1 cellular context compared by ENCODE assay signal in the genomic region with DNA sequence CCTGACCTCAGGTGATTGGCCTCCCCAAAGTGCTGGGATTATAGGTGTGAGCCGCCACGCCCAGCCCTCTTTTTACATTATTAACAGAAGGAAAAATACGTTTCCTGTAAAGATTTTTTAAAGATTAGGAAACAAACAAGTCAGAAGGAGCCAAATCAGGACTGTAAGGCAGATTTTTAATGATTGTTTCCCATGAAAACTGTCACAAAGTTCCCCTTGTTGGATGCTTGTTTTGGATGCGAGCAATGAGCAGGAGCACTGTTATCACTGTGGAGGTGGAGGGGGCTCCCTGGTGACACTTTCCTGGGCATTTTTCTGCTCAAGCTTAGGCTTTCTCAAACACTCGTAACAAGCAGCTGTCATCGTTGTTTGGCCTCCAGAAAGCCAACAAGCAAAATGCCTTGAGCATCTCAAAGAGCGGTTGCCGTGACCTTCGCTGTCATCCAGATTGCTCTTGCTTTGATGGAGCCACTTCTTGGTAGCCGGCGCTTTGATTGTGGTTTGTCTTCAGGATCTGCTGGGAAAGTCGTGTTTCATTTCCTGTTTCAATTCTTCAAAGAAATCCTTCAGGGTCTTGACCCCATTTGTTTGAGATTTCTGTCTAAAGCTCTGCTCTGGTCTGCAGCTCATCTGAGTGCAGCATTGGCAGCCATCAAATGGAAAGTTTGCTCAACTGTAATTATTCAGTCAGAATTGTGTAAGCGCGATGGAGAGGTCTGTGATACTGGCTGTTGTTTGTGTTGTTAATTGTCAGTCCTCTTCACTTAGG.
A peak's percentile ranks its signal among the peaks of the same experiment; 100 is the strongest.
TF ChIP-seq lines count a peak whose summit lies in the region.

No MANE protein-coding gene starts in this region.

TF ChIP-seq in HepG2, 621 proteins besides CTCF, POLR2A, EP300 and RAD21 (continued from another document and continues in another):
- TF ChIP-seq ZNF687 (CRISPR knock-in tag; IDR thresholded peaks at IDR 0.05) (no peak), POLR2AphosphoS2 (IDR thresholded peaks at IDR 0.05; ENCODE audit: low read depth, low read length) (no peak), HNF4A (CRISPR knock-in tag; IDR thresholded peaks at IDR 0.05) (peak; percentile 76), GATA4 (IDR thresholded peaks at IDR 0.05; ENCODE audit: borderline replicate concordance, low read depth) (peak; percentile 78; the same call in 1 of the 2 replicates), SP140L (CRISPR knock-in tag; IDR thresholded peaks at IDR 0.05; ENCODE audit: borderline replicate concordance) (no peak), KDM6A (CRISPR knock-in tag; IDR thresholded peaks at IDR 0.05; ENCODE audit: low read depth) (peak; percentile 61; the same call in 1 of the 2 replicates), ZC3H13 (CRISPR knock-in tag; IDR thresholded peaks at IDR 0.05) (no peak), BRCA1 (CRISPR knock-in tag; IDR thresholded peaks at IDR 0.05) (no peak), ETS1 (CRISPR knock-in tag; IDR thresholded peaks at IDR 0.05) (no peak), SNAI1 (CRISPR knock-in tag; IDR thresholded peaks at IDR 0.05; ENCODE audit: borderline replicate concordance) (no peak), ZNF44 (CRISPR knock-in tag; IDR thresholded peaks at IDR 0.05) (no peak), ISL2 (CRISPR knock-in tag; IDR thresholded peaks at IDR 0.05) (peak; percentile 99), ZBTB20 (CRISPR knock-in tag; IDR thresholded peaks at IDR 0.05; ENCODE audit: borderline replicate concordance, low read depth) (no peak), ZFP62 (CRISPR knock-in tag; IDR thresholded peaks at IDR 0.05) (no peak), ZNF570 (CRISPR knock-in tag; IDR thresholded peaks at IDR 0.05; ENCODE audit: borderline replicate concordance) (no peak), TOPORS (CRISPR knock-in tag; IDR thresholded peaks at IDR 0.05) (no peak), ZBTB42 (CRISPR knock-in tag; IDR thresholded peaks at IDR 0.05) (no peak), WIZ (CRISPR knock-in tag; IDR thresholded peaks at IDR 0.05) (no peak), YEATS4 (CRISPR knock-in tag; IDR thresholded peaks at IDR 0.05; ENCODE audit: borderline replicate concordance) (no peak), ZNF34 (CRISPR knock-in tag; IDR thresholded peaks at IDR 0.05; ENCODE audit: borderline replicate concordance) (no peak), GATAD1 (CRISPR knock-in tag; IDR thresholded peaks at IDR 0.05) (no peak), ZNF546 (CRISPR knock-in tag; conservative IDR thresholded peaks at IDR 0.05) (no peak), ZNF281 (CRISPR knock-in tag; IDR thresholded peaks at IDR 0.05; ENCODE audit: borderline replicate concordance) (no peak; the same call in 1 of the 2 replicates), TBX2 (CRISPR knock-in tag; IDR thresholded peaks at IDR 0.05; ENCODE audit: borderline replicate concordance) (peak; percentile 83), MTERF4 (CRISPR knock-in tag; IDR thresholded peaks at IDR 0.05) (no peak), FOXA1 (IDR thresholded peaks at IDR 0.05) (no peak), FOXA1 (CRISPR knock-in tag; IDR thresholded peaks at IDR 0.05) (peak; percentile 88)
- TF ChIP-seq, protein P1, sequence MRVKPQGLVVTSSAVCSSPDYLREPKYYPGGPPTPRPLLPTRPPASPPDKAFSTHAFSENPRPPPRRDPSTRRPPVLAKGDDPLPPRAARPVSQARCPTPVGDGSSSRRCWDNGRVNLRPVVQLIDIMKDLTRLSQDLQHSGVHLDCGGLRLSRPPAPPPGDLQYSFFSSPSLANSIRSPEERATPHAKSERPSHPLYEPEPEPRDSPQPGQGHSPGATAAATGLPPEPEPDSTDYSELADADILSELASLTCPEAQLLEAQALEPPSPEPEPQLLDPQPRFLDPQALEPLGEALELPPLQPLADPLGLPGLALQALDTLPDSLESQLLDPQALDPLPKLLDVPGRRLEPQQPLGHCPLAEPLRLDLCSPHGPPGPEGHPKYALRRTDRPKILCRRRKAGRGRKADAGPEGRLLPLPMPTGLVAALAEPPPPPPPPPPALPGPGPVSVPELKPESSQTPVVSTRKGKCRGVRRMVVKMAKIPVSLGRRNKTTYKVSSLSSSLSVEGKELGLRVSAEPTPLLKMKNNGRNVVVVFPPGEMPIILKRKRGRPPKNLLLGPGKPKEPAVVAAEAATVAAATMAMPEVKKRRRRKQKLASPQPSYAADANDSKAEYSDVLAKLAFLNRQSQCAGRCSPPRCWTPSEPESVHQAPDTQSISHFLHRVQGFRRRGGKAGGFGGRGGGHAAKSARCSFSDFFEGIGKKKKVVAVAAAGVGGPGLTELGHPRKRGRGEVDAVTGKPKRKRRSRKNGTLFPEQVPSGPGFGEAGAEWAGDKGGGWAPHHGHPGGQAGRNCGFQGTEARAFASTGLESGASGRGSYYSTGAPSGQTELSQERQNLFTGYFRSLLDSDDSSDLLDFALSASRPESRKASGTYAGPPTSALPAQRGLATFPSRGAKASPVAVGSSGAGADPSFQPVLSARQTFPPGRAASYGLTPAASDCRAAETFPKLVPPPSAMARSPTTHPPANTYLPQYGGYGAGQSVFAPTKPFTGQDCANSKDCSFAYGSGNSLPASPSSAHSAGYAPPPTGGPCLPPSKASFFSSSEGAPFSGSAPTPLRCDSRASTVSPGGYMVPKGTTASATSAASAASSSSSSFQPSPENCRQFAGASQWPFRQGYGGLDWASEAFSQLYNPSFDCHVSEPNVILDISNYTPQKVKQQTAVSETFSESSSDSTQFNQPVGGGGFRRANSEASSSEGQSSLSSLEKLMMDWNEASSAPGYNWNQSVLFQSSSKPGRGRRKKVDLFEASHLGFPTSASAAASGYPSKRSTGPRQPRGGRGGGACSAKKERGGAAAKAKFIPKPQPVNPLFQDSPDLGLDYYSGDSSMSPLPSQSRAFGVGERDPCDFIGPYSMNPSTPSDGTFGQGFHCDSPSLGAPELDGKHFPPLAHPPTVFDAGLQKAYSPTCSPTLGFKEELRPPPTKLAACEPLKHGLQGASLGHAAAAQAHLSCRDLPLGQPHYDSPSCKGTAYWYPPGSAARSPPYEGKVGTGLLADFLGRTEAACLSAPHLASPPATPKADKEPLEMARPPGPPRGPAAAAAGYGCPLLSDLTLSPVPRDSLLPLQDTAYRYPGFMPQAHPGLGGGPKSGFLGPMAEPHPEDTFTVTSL (CRISPR knock-in tag; IDR thresholded peaks at IDR 0.05; ENCODE audit: borderline replicate concordance): peak; percentile 76; the same call in 1 of the 2 replicates
- TF ChIP-seq, protein P2, sequence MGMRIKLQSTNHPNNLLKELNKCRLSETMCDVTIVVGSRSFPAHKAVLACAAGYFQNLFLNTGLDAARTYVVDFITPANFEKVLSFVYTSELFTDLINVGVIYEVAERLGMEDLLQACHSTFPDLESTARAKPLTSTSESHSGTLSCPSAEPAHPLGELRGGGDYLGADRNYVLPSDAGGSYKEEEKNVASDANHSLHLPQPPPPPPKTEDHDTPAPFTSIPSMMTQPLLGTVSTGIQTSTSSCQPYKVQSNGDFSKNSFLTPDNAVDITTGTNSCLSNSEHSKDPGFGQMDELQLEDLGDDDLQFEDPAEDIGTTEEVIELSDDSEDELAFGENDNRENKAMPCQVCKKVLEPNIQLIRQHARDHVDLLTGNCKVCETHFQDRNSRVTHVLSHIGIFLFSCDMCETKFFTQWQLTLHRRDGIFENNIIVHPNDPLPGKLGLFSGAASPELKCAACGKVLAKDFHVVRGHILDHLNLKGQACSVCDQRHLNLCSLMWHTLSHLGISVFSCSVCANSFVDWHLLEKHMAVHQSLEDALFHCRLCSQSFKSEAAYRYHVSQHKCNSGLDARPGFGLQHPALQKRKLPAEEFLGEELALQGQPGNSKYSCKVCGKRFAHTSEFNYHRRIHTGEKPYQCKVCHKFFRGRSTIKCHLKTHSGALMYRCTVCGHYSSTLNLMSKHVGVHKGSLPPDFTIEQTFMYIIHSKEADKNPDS (CRISPR knock-in tag; IDR thresholded peaks at IDR 0.05): no peak
- TF ChIP-seq, protein P3, sequence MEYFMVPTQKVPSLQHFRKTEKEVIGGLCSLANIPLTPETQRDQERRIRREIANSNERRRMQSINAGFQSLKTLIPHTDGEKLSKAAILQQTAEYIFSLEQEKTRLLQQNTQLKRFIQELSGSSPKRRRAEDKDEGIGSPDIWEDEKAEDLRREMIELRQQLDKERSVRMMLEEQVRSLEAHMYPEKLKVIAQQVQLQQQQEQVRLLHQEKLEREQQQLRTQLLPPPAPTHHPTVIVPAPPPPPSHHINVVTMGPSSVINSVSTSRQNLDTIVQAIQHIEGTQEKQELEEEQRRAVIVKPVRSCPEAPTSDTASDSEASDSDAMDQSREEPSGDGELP (IDR thresholded peaks at IDR 0.05; ENCODE audit: borderline replicate concordance, low read depth): peak; percentile 43; the same call in 1 of the 2 replicates
- TF ChIP-seq, protein P4, sequence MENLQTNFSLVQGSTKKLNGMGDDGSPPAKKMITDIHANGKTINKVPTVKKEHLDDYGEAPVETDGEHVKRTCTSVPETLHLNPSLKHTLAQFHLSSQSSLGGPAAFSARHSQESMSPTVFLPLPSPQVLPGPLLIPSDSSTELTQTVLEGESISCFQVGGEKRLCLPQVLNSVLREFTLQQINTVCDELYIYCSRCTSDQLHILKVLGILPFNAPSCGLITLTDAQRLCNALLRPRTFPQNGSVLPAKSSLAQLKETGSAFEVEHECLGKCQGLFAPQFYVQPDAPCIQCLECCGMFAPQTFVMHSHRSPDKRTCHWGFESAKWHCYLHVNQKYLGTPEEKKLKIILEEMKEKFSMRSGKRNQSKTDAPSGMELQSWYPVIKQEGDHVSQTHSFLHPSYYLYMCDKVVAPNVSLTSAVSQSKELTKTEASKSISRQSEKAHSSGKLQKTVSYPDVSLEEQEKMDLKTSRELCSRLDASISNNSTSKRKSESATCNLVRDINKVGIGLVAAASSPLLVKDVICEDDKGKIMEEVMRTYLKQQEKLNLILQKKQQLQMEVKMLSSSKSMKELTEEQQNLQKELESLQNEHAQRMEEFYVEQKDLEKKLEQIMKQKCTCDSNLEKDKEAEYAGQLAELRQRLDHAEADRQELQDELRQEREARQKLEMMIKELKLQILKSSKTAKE (CRISPR knock-in tag; IDR thresholded peaks at IDR 0.05; ENCODE audit: borderline replicate concordance): peak; percentile 3; the same call in 1 of the 2 replicates
